ENCODE assay signal across 15 cellular contexts in the genomic region with DNA sequence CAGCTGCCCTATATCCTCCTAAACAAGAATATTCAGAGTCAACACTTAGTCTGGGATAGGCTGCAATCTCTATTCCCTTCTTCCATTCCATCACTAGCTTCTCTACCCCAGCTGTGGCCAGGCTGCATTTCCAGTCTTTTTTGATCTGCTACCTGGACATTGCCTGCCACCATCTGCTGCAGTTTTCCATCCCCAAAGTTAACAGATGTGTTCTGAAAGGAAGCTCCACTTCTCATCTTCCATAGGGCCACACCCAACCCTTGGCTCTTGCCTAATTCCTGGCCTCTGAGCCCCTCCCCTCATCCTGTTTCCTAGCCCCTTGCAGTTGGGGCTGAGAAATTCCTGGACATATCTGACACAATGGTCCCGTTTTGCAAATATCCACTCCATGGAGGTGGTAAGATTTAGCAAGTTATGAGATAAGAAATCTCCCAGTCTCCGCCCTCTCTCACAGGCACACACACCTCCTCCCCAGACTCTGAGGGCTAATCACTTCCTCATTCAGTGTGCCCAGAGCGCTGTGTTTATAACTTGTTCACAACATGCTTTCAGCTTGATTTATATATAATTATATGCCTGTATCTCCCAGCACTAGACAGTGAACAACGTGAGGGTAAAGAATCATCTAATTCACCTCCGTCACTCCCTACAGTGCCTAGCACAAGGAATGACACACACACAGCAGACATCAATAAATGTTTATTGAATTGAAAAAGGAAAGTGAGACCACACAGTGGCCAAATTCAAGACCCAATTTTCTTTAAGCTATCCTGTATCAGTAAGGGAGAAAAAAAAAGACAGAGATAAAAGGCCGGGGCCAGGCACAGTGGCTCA. TPM values are rescaled to one million over a fixed set of nuclear protein-coding genes. Genes with fewer than 3 reads are reported as not detected.
DNase-seq lines count a peak whose midpoint lies in the region; ATAC-seq, FAIRE-seq and TF ChIP-seq lines count a peak whose summit lies in the region.
"Had no signal": no experiment of that assay in that cellular context is flagged by ENCODE, and none has a peak within 500 bp of the region (broad histone marks: within the 10 kb centered on the region; RNA-seq: fewer than 3 reads in every experiment).

No MANE protein-coding gene starts in this region.

- CTCF ChIA-PET in OCI-LY7 (lab: Charles Lee; ENCODE audit: unreplicated experiment), result no interaction called here

- ATAC-seq in GM19043 (IDR thresholded peaks at IDR 0.05; ENCODE audit: low read depth, unreplicated experiment) (peak; percentile 59), HG03342 (IDR thresholded peaks at IDR 0.05; ENCODE audit: unreplicated experiment) (peak; percentile 48), pancreas (peak; percentile 28 to 60 (median 41))
- ATAC-seq: SK-N-SH treated with all-trans-retinoic acid at 6 μM for 48 hours had no signal

- BruUV-seq in OCI-LY7 (replicated peaks; lab: Mats Ljungman, UMichigan), result no TSS peak

- no peaks in the 10 kb centered on the region for H3K9me3 ChIP-seq in OCI-LY7 (ENCODE audit: low read length)
- H3K9me3 ChIP-seq in pancreas, result no peaks in the 10 kb centered on the region
- H3K9me3 ChIP-seq: thyroid gland had no signal

- H3K36me3 ChIP-seq in OCI-LY7 (ENCODE audit: insufficient read depth, low read length) (no peaks in the 10 kb centered on the region), pancreas (no peaks in the 10 kb centered on the region)
- H3K36me3 ChIP-seq: thyroid gland had no signal

- H3K4me1 ChIP-seq in OCI-LY7 (ENCODE audit: insufficient read depth, low read length, poor library complexity, severe bottlenecking), result peaks cover 3% of the 10 kb centered on the region
- H3K4me1 ChIP-seq in pancreas, result no peaks in the 10 kb centered on the region

- intact Hi-C loops in OCI-LY7 (cut with micrococcal nuclease; ENCODE audit: unreplicated experiment), result no loop called here
- intact Hi-C loops in pancreas (cut with DNase I), result no loop called here

- TF ChIP-seq CTCF in OCI-LY7 (conservative IDR thresholded peaks at IDR 0.05; ENCODE audit: low read length) (no peak), pancreas (IDR thresholded peaks at IDR 0.05) (no peak)

- no peak overlapping the region for H2AFZ ChIP-seq in OCI-LY7 (ENCODE audit: low read length)

- H3K4me3 ChIP-seq in OCI-LY7 (ENCODE audit: low read depth, low read length, poor library complexity, severe bottlenecking) (no peak overlapping the region), pancreas (no peak overlapping the region)
- H3K4me3 ChIP-seq: dorsolateral prefrontal cortex, lung, thyroid gland had no signal

- H4K20me1 ChIP-seq in OCI-LY7 (ENCODE audit: insufficient read depth, low read length), result no peaks in the 10 kb centered on the region

- no peak for FAIRE-seq in pancreas (lab: Jason Lieb, UNC)
- FAIRE-seq: frontal cortex had no signal

- H3K27ac ChIP-seq in OCI-LY7 (ENCODE audit: low read depth, low read length, poor library complexity, severe bottlenecking), result no peak overlapping the region
- H3K27ac ChIP-seq in pancreas, result no peak overlapping the region
- H3K27ac ChIP-seq: dorsolateral prefrontal cortex, thyroid gland had no signal

- H3K9me2 ChIP-seq in OCI-LY7 (ENCODE audit: insufficient read depth, low read length), result no peaks in the 10 kb centered on the region

- no peaks in the 10 kb centered on the region for H3K27me3 ChIP-seq in pancreas

- WGBS in pancreas, 2 donors, result 26 to 36% methylated on average over 6 of the region's 6 CpGs

- H3K4me2 ChIP-seq in OCI-LY7 (ENCODE audit: low read length), result no peak overlapping the region

- no peaks in the 10 kb centered on the region for H3K79me2 ChIP-seq in OCI-LY7 (ENCODE audit: insufficient read depth, low read depth, low read length)

- POLR2A ChIA-PET in OCI-LY7 (lab: Charles Lee), result interaction anchor here (0.6 kb wide), 1 partner anchor 169 kb away, joined by 3 read pairs; no protein-coding TSS in a partner anchor

- peak; percentile 20 for DNase-seq in OCI-LY7 (ENCODE audit: low spot score)
- DNase-seq in pancreas, result no peak
- no peak for DNase-seq in stimulated activated CD4-positive, alpha-beta T cell treated with anti-CD3 and anti-CD28 coated beads, Interleukin-12 subunit alpha, Interleukin-12 subunit beta, amount 100 ng/mL, for 4 hours
- DNase-seq in activated effector memory CD4-positive, alpha-beta T cell treated with anti-CD3 and anti-CD28 coated beads, Interleukin-2, amount 50 U/mL, for 16 hours, result no peak
- DNase-seq in NCI-H187 treated with DMSO at 0.1 percent for 48 hours (lab: John Stamatoyannopoulos, UW), result no peak
- DNase-seq: HFFc6, NCI-H2107, retina, thyroid gland had no signal

RNA-seq across cellular contexts. Expression of a gene that starts 13.4 kb away (rescaled TPM):
- total RNA-seq in OCI-LY7 (2014; rRNA removed; shearing (Covaris generic)), result 28.2 and 42.5 TPM in 2 replicates
- 36.0 and 37.9 TPM in 2 replicates for total RNA-seq in OCI-LY7 (2022)
- 10 to 100 TPM; 12.4 to 18.1 (median 14.3) TPM for total RNA-seq in pancreas
- 10 to 100 TPM; 29.7 to 35.4 TPM for polyA plus RNA-seq in pancreas
